In the genomic region with DNA sequence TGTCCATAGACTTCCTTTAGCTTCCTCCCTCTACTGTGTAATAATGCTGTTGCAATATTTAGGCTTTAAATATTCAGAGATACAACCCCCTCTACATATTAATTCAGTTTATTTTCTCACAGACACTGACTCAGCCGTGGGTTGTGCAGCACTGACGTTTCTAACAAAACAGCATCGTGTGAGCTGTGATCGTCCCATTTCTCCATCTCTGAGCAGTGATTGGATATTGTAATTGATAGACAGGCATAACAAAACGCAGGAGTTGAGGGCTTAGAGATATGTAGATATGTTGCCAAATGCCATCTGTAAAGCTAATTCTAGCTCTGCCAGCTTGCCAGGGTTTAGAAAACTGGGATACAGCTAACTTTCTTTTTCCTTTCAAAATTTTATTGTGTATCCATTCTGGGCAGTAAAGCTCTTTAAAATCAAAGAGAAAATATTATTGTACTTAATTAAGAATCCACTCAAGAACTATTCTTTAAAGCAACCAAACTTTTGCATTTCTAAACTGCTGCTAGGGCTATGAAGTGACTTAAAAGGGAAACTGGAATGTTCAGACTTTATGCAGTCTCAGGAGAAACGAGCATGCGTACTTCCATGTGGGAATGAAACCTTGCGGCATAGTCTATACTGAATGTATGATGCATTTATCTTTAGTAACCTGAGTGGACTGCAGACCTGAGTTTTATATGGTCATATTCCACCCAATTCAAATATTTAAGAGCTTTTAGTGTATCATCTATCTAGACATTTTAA, we compare ENCODE assay signal across 9 cellular contexts. TPM values are rescaled to one million over a fixed set of nuclear protein-coding genes. Genes with fewer than 3 reads are reported as not detected.
A peak's percentile ranks its signal among the peaks of the same experiment; 100 is the strongest.
DNase-seq lines count a peak whose midpoint lies in the region; ATAC-seq and TF ChIP-seq lines count a peak whose summit lies in the region.
"Had no signal": no experiment of that assay in that cellular context is flagged by ENCODE, and none has a peak within 500 bp of the region (broad histone marks: within the 10 kb centered on the region; RNA-seq: fewer than 3 reads in every experiment).

No MANE protein-coding gene starts in this region.

- peak overlapping the region; percentile 92 for H3K27ac ChIP-seq in osteoblast (ENCODE audit: low read depth, low read length)

- no peak for ATAC-seq in HG03460 (IDR thresholded peaks at IDR 0.05; ENCODE audit: unreplicated experiment)

- peaks cover 71% of the 10 kb centered on the region for H3K79me2 ChIP-seq in osteoblast (ENCODE audit: insufficient read depth, low read length)

- DNase-seq in NCI-H82 (lab: John Stamatoyannopoulos, UW) (peak; percentile 61), NCI-H82 treated with DMSO at 0.1 percent for 48 hours (lab: John Stamatoyannopoulos, UW; ENCODE audit: unreplicated experiment) (no peak), SK-N-DZ (ENCODE audit: low spot score) (peak; percentile 55), fibroblast of peridontal ligament (ENCODE audit: extremely low read depth) (peak; percentile 98), osteoblast (ENCODE audit: insufficient read length, low spot score, missing footprints) (peak; percentile 86), GM10266 (ENCODE audit: extremely low spot score) (no peak)
- DNase-seq in activated T-cell treated with anti-CD3 and anti-CD28 coated beads, Interleukin-2, amount 50 U/mL, for 24 hours: no peak

- no peaks in the 10 kb centered on the region for H3K27me3 ChIP-seq in osteoblast (ENCODE audit: insufficient read depth, low read length)

- H3K4me3 Mint-ChIP-seq in activated T-cell treated with anti-CD3 and anti-CD28 coated beads, Interleukin-2, amount 50 U/mL, for 24 hours: no peak overlapping the region
- H3K4me3 Mint-ChIP-seq: CD4-positive, CD25-positive, alpha-beta regulatory T cell had no signal

- no peak for TF ChIP-seq CTCF in osteoblast (IDR thresholded peaks at IDR 0.05; ENCODE audit: extremely low read depth, low read depth, low read length)
- TF ChIP-seq CTCF in GM10266 (IDR thresholded peaks at IDR 0.05; ENCODE audit: control insufficient read depth, insufficient read depth, low read depth, missing control alignments): no peak

- peaks cover 14% of the 10 kb centered on the region for H3K4me1 ChIP-seq in osteoblast (ENCODE audit: insufficient read depth, low read length)

- H2AFZ ChIP-seq in osteoblast (ENCODE audit: low read length): peak overlapping the region; percentile 16

- peaks cover 2% of the 10 kb centered on the region for H4K20me1 ChIP-seq in osteoblast (ENCODE audit: insufficient read depth, low read length)

- no peaks in the 10 kb centered on the region for H3K9me3 ChIP-seq in osteoblast (ENCODE audit: low read depth, low read length)

- H3K4me2 ChIP-seq in osteoblast (ENCODE audit: insufficient read depth, low read length): peak overlapping the region; percentile 87

- H3K4me3 ChIP-seq in osteoblast (ENCODE audit: insufficient read depth, low read length): peak overlapping the region; percentile 62

- no peaks in the 10 kb centered on the region for H3K27me3 Mint-ChIP-seq in activated T-cell treated with anti-CD3 and anti-CD28 coated beads, Interleukin-2, amount 50 U/mL, for 24 hours
- H3K27me3 Mint-ChIP-seq: CD4-positive, CD25-positive, alpha-beta regulatory T cell had no signal

- no peak overlapping the region for H3K27ac Mint-ChIP-seq in activated T-cell treated with anti-CD3 and anti-CD28 coated beads, Interleukin-2, amount 50 U/mL, for 24 hours

- H3K9me3 Mint-ChIP-seq in activated T-cell treated with anti-CD3 and anti-CD28 coated beads, Interleukin-2, amount 50 U/mL, for 24 hours: no peaks in the 10 kb centered on the region
- H3K9me3 Mint-ChIP-seq: CD4-positive, CD25-positive, alpha-beta regulatory T cell had no signal

- H3K36me3 ChIP-seq in osteoblast (ENCODE audit: insufficient read depth, low read length): no peaks in the 10 kb centered on the region

- peaks cover 9% of the 10 kb centered on the region for H3K36me3 Mint-ChIP-seq in activated T-cell treated with anti-CD3 and anti-CD28 coated beads, Interleukin-2, amount 50 U/mL, for 24 hours (ENCODE audit: low read depth)

- peaks cover 50% of the 10 kb centered on the region for H3K4me1 Mint-ChIP-seq in activated T-cell treated with anti-CD3 and anti-CD28 coated beads, Interleukin-2, amount 50 U/mL, for 24 hours (ENCODE audit: low read depth)

RNA-seq across cellular contexts. Expression of a gene that starts 22.7 kb away (rescaled TPM):
- 30.4 and 37.6 TPM in 2 replicates for polyA plus RNA-seq in SK-N-DZ (2014; cell fraction: cytosol; rRNA removed)
- polyA plus RNA-seq in SK-N-DZ (2014; cell fraction: nucleus; rRNA removed): 19.4 and 26.9 TPM in 2 replicates
- total RNA-seq in osteoblast: 51.0 and 55.7 TPM in 2 replicates

RNA-seq across cellular contexts. Expression of a gene that starts 55.5 kb away (rescaled TPM):
- polyA plus RNA-seq in SK-N-DZ (2014; cell fraction: cytosol; rRNA removed): not detected in 2 replicates
- polyA plus RNA-seq in SK-N-DZ (2014; cell fraction: nucleus; rRNA removed): not detected in 2 replicates
- not detected in 2 replicates for total RNA-seq in osteoblast
- total RNA-seq: CD4-positive, CD25-positive, alpha-beta regulatory T cell had no signal
- polyA plus RNA-seq: CD4-positive, CD25-positive, alpha-beta regulatory T cell had no signal

Comparison
In these comparisons a context has a peak if more than half of its experiments do, and no peak if none do; other contexts are left out.
1. DNase-seq: peak in NCI-H82 (single experiment), SK-N-DZ (single experiment), fibroblast of peridontal ligament (single experiment) and osteoblast (single experiment); none in NCI-H82 treated with DMSO at 0.1 percent for 48 hours (single experiment), activated T-cell treated with anti-CD3 and anti-CD28 coated beads, Interleukin-2, amount 50 U/mL, for 24 hours (single experiment) and GM10266 (single experiment).